ENCODE assay signal across 12 cellular contexts in genomic region chr17:61456688-61457225, GRCh38. TPM values are rescaled to one million over a fixed set of nuclear protein-coding genes. Genes with fewer than 3 reads are reported as not detected.
DNase-seq lines count a peak whose midpoint lies in the region; ATAC-seq and TF ChIP-seq lines count a peak whose summit lies in the region.
"Had no signal": no experiment of that assay in that cellular context is flagged by ENCODE, and none has a peak within 500 bp of the region (broad histone marks: within the 10 kb centered on the region; RNA-seq: fewer than 3 reads in every experiment).

No MANE protein-coding gene starts in this region.

- peaks cover 90% of the 10 kb centered on the region for H3K27me3 Mint-ChIP-seq in central memory CD8-positive, alpha-beta T cell
- H3K27me3 Mint-ChIP-seq in mesothelial cell of epicardium (ENCODE audit: low read depth) = peaks cover 87% of the 10 kb centered on the region

- ATAC-seq in central memory CD8-positive, alpha-beta T cell (replicated peaks; ENCODE audit: extremely low read depth, poor library complexity, severe bottlenecking) = no peak
- no peak for ATAC-seq in HG02623 (IDR thresholded peaks at IDR 0.05; ENCODE audit: unreplicated experiment)
- ATAC-seq: body of pancreas had no signal

- DNase-seq in stimulated activated CD4-positive, alpha-beta T cell treated with anti-CD3 and anti-CD28 coated beads, Interleukin-15, amount 100 ng/mL, for 24 hours = peak; percentile 36
- DNase-seq in stimulated activated CD4-positive, alpha-beta T cell treated with anti-CD3 and anti-CD28 coated beads, Interleukin-4, amount 100 ng/mL, for 4 hours = no peak
- no peak for DNase-seq in central memory CD8-positive, alpha-beta T cell (ENCODE audit: low spot score in 2 of 2)
- peak in 1 of 2 experiments; percentile 58 for DNase-seq in mesothelial cell of epicardium (ENCODE audit: low spot score in 2 of 2, unreplicated experiment in 2 of 2)
- no peak for DNase-seq in DMS79 treated with DMSO at 0.1 percent for 48 hours (lab: John Stamatoyannopoulos, UW)
- no peak for DNase-seq in DMS114 treated with DMSO at 0.1 percent for 48 hours (lab: John Stamatoyannopoulos, UW; ENCODE audit: unreplicated experiment)
- no peak for DNase-seq in middle frontal gyrus (ENCODE audit: extremely low spot score, low spot score)
- DNase-seq: NCI-H2171 treated with DMSO at 0.1 percent for 48 hours, OCI-M1 had no signal

- TF ChIP-seq CTCF in mesothelial cell of epicardium (IDR thresholded peaks at IDR 0.05; ENCODE audit: unreplicated experiment) = no peak

- H3K27ac Mint-ChIP-seq in central memory CD8-positive, alpha-beta T cell (ENCODE audit: low read depth) = no peak overlapping the region
- H3K27ac Mint-ChIP-seq in mesothelial cell of epicardium = peak overlapping the region; percentile 94

- H3K36me3 Mint-ChIP-seq in central memory CD8-positive, alpha-beta T cell (ENCODE audit: insufficient read depth) = no peaks in the 10 kb centered on the region
- H3K36me3 Mint-ChIP-seq in mesothelial cell of epicardium = peaks cover 4% of the 10 kb centered on the region

- peak overlapping the region; percentile 51 for H3K4me3 Mint-ChIP-seq in central memory CD8-positive, alpha-beta T cell
- peak overlapping the region; percentile 77 for H3K4me3 Mint-ChIP-seq in mesothelial cell of epicardium

- peaks cover 27% of the 10 kb centered on the region for H3K4me1 Mint-ChIP-seq in central memory CD8-positive, alpha-beta T cell
- peaks cover 69% of the 10 kb centered on the region for H3K4me1 Mint-ChIP-seq in mesothelial cell of epicardium

- H3K9me3 Mint-ChIP-seq in central memory CD8-positive, alpha-beta T cell = no peaks in the 10 kb centered on the region
- no peaks in the 10 kb centered on the region for H3K9me3 Mint-ChIP-seq in mesothelial cell of epicardium

RNA-seq across cellular contexts. Expression of gene TBX4, which starts 4.5 kb away (rescaled TPM):
- total RNA-seq in mesothelial cell of epicardium = 51.9 to 56.6 TPM (median 54.2 TPM) in 3 replicates
- total RNA-seq: body of pancreas, esophagus muscularis mucosa had no signal

RNA-seq across cellular contexts. Expression of gene TBX2, which starts 57.1 kb away (rescaled TPM):
- 164 to 176 TPM (median 173 TPM) in 3 replicates for total RNA-seq in mesothelial cell of epicardium
